Comparison of ENCODE assay signal across 12 cellular contexts in genomic region chr12:38892090-38892786, GRCh38. TPM values are rescaled to one million over a fixed set of nuclear protein-coding genes. Genes with fewer than 3 reads are reported as not detected.
DNase-seq lines count a peak whose midpoint lies in the region; ATAC-seq and TF ChIP-seq lines count a peak whose summit lies in the region.
"Had no signal": no experiment of that assay in that cellular context is flagged by ENCODE, and none has a peak within 500 bp of the region (broad histone marks: within the 10 kb centered on the region; RNA-seq: fewer than 3 reads in every experiment).

No MANE protein-coding gene starts in this region.

- TF ChIP-seq CTCF in left lung (IDR thresholded peaks at IDR 0.05) = no peak
- no peak for TF ChIP-seq CTCF in esophagus muscularis mucosa (IDR thresholded peaks at IDR 0.05)

- peaks cover 0 to 29% of the 10 kb centered on the region in 2 donors for H3K4me1 ChIP-seq in left lung
- H3K4me1 ChIP-seq in effector memory CD4-positive, alpha-beta T cell (ENCODE audit: control insufficient read depth, insufficient read depth, low read length, poor library complexity, severe bottlenecking) = no peaks in the 10 kb centered on the region
- H3K4me1 ChIP-seq in esophagus muscularis mucosa = peaks cover 0 to 62% (median 34%) of the 10 kb centered on the region in 4 donors
- H3K4me1 ChIP-seq: SJSA1 had no signal

- TF ChIP-seq POLR2A in esophagus muscularis mucosa (IDR thresholded peaks at IDR 0.05; ENCODE audit: low read depth) = no peak

- no peak for TF ChIP-seq EP300 in esophagus muscularis mucosa (IDR thresholded peaks at IDR 0.05)

- H3K4me3 ChIP-seq in left lung (no peak overlapping the region), esophagus muscularis mucosa (no peak overlapping the region)
- H3K4me3 ChIP-seq in effector memory CD4-positive, alpha-beta T cell (ENCODE audit: insufficient read depth, low read depth, low read length, poor library complexity, severe bottlenecking) = no peak overlapping the region
- H3K4me3 ChIP-seq: SJSA1 had no signal

- intact Hi-C loops in left lung (cut with DNase I) (no loop called here), esophagus muscularis mucosa (cut with DNase I) (no loop called here)

- no peak overlapping the region for H3K27ac ChIP-seq in left lung
- H3K27ac ChIP-seq in effector memory CD4-positive, alpha-beta T cell (ENCODE audit: insufficient read depth, low read length, poor library complexity, severe bottlenecking) = no peak overlapping the region
- no peak overlapping the region for H3K27ac ChIP-seq in esophagus muscularis mucosa (replicated peaks in 1 of 4)
- H3K27ac ChIP-seq: SJSA1 had no signal

- H3K27me3 ChIP-seq in left lung = no peaks in the 10 kb centered on the region
- no peaks in the 10 kb centered on the region for H3K27me3 ChIP-seq in effector memory CD4-positive, alpha-beta T cell (replicated peaks; ENCODE audit: control insufficient read depth, insufficient read depth, low read length, poor library complexity, severe bottlenecking)
- no peaks in the 10 kb centered on the region for H3K27me3 ChIP-seq in esophagus muscularis mucosa
- H3K27me3 ChIP-seq: SJSA1 had no signal

- WGBS in esophagus muscularis mucosa = 47% methylated on average over 4 of the region's 4 CpGs

- peak; percentile 72 for ATAC-seq in GM18502 (IDR thresholded peaks at IDR 0.05; ENCODE audit: poor library complexity, unreplicated experiment)
- peak; percentile 71 for ATAC-seq in GM21619 (IDR thresholded peaks at IDR 0.05; ENCODE audit: unreplicated experiment)
- ATAC-seq in left lung = peak; percentile 72
- ATAC-seq: activated CD8-positive, alpha-beta memory T cell treated with anti-CD3 and anti-CD28 coated beads, Interleukin-2, amount 10 ng/mL, durations not matched to agents 7 days and 5 days had no signal

- DNase-seq in MV-4-11 (lab: John Stamatoyannopoulos, UW) = peak; percentile 29
- DNase-seq in left lung = no peak
- no peak for DNase-seq in effector memory CD4-positive, alpha-beta T cell
- no peak for DNase-seq in NCI-H524 treated with DMSO at 0.1 percent for 48 hours (lab: John Stamatoyannopoulos, UW)
- no peak for DNase-seq in epidermal melanocyte (ENCODE audit: insufficient read length, low spot score)
- DNase-seq in esophagus muscularis mucosa (ENCODE audit: extremely low spot score) = no peak
- DNase-seq: activated CD8-positive, alpha-beta memory T cell treated with anti-CD3 and anti-CD28 coated beads, Interleukin-2, amount 10 ng/mL, durations not matched to agents 7 days and 5 days; H7; NCI-H1092 had no signal

- H3K9me3 ChIP-seq in left lung = no peaks in the 10 kb centered on the region
- H3K9me3 ChIP-seq in effector memory CD4-positive, alpha-beta T cell (ENCODE audit: control insufficient read depth, low read length) = no peaks in the 10 kb centered on the region
- no peaks in the 10 kb centered on the region for H3K9me3 ChIP-seq in esophagus muscularis mucosa

- H3K36me3 ChIP-seq in left lung = no peaks in the 10 kb centered on the region
- no peaks in the 10 kb centered on the region for H3K36me3 ChIP-seq in effector memory CD4-positive, alpha-beta T cell (ENCODE audit: control insufficient read depth, insufficient read depth, low read length)
- no peaks in the 10 kb centered on the region for H3K36me3 ChIP-seq in esophagus muscularis mucosa
- H3K36me3 ChIP-seq: SJSA1 had no signal

RNA-seq across cellular contexts. Expression of gene CPNE8, which starts 13.2 kb away (rescaled TPM):
- total RNA-seq in left lung (10 to 100 TPM; 18.0 to 25.8 TPM), esophagus muscularis mucosa (10 to 100 TPM; 12.8 to 34.0 (median 21.3) TPM)
- total RNA-seq: SJSA1 had no signal
